Comparison of ENCODE assay signal across 8 cellular contexts in the genomic region with DNA sequence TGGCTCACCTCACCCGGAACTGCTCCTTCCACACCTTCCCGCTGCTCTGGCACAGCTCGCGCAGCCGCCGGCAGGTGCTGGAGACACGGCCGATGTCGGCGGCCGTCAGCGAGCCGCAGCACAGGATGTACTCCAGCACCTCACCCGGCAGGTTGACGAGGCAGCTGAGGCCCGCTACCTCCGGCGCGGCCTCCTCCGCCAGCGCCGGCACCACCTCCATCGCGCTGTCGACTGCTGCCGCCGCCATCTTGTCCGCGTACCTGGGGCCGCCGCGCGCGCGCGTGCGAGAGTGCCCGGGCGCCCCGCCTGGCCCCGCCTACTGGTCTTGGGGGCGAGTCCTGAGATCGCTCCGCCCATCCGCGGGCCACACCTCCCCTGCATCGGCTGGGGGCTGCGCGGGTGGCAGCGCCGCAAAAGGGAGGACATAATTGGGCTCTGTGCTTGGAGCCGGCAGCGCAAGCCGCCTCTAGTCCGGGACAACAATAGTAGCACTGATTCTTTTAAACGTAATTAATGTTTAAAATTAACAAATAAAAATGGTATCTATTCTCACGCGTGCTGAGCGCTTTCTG. TPM values are rescaled to one million over a fixed set of nuclear protein-coding genes. Genes with fewer than 3 reads are reported as not detected.
DNase-seq lines count a peak whose midpoint lies in the region; ATAC-seq and TF ChIP-seq lines count a peak whose summit lies in the region.

A gene with protein sequence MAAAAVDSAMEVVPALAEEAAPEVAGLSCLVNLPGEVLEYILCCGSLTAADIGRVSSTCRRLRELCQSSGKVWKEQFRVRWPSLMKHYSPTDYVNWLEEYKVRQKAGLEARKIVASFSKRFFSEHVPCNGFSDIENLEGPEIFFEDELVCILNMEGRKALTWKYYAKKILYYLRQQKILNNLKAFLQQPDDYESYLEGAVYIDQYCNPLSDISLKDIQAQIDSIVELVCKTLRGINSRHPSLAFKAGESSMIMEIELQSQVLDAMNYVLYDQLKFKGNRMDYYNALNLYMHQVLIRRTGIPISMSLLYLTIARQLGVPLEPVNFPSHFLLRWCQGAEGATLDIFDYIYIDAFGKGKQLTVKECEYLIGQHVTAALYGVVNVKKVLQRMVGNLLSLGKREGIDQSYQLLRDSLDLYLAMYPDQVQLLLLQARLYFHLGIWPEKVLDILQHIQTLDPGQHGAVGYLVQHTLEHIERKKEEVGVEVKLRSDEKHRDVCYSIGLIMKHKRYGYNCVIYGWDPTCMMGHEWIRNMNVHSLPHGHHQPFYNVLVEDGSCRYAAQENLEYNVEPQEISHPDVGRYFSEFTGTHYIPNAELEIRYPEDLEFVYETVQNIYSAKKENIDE (minus strand): TSS at position 261 of the 572 bp plus-strand sequence. CDS start 14 bp downstream, at position 247.

- H3K27me3 ChIP-seq in BE2C (no peaks in the 10 kb centered on the region), left lung (peaks cover 0 to 10% of the 10 kb centered on the region in 2 donors)

- TF ChIP-seq CTCF in BE2C (IDR thresholded peaks at IDR 0.05; ENCODE audit: low read depth, low read length): no peak
- no peak for TF ChIP-seq CTCF in left lung (IDR thresholded peaks at IDR 0.05)

- intact Hi-C loops in left lung (cut with DNase I): no loop called here

- no peaks in the 10 kb centered on the region for H3K9me3 ChIP-seq in BE2C
- no peaks in the 10 kb centered on the region for H3K9me3 ChIP-seq in left lung

- peak within 1 kb of the TSS; percentile 62 to 70 for H3K27ac ChIP-seq in left lung

- DNase-seq in BE2C: peak; percentile 96
- DNase-seq in GM19240 (ENCODE audit: insufficient read length, low spot score): peak; percentile 92
- peak; percentile 31 for DNase-seq in NCI-H524 treated with DMSO at 0.1 percent for 48 hours (lab: John Stamatoyannopoulos, UW)
- DNase-seq in activated CD4-positive, alpha-beta T cell treated with anti-CD3 and anti-CD28 coated beads, Interleukin-2, amount 50 U/mL, for 1 hour: peak; percentile 93
- DNase-seq in dedifferentiated amniotic fluid mesenchymal stem cell (ENCODE audit: extremely low spot score): peak; percentile 74
- DNase-seq in left lung: peak; percentile 91 to 96
- DNase-seq in stimulated activated CD4-positive, alpha-beta T cell treated with anti-CD3 and anti-CD28 coated beads, Interleukin-2, amount 100 ng/mL, for 4 hours (ENCODE audit: low read depth): peak; percentile 92

- ATAC-seq in HG03457 (IDR thresholded peaks at IDR 0.05; ENCODE audit: unreplicated experiment) (peak; percentile 82), left lung (peak; percentile 98)

- H3K36me3 ChIP-seq in BE2C (peaks cover 12% of the 10 kb centered on the region), left lung (peaks cover 0 to 12% of the 10 kb centered on the region in 2 donors)

- peak within 1 kb of the TSS; percentile 98 for H3K4me3 ChIP-seq in BE2C (ENCODE audit: low read depth, low read length)
- H3K4me3 ChIP-seq in left lung: peak within 1 kb of the TSS; percentile 46 to 77

- H3K4me1 ChIP-seq in BE2C (no peaks in the 10 kb centered on the region), left lung (peaks cover 5 to 16% of the 10 kb centered on the region in 2 donors)

RNA-seq across cellular contexts. Expression of the gene that starts here (rescaled TPM):
- 36.9 TPM for polyA plus RNA-seq in BE2C (2012; ENCODE audit: insufficient read depth, insufficient read length, low read depth)
- total RNA-seq in left lung: 10 to 100 TPM; 31.3 to 39.1 TPM

Comparison
In these comparisons a context has a peak if more than half of its experiments do, and no peak if none do; other contexts are left out.
1. Peak in every context shown above with its lines: DNase-seq, ATAC-seq, H3K4me3 ChIP-seq and H3K27ac ChIP-seq.
2. DNase-seq: peak in every context shown above with its lines; median percentile 96 in BE2C; 94 in left lung; 93 in activated CD4-positive, alpha-beta T cell treated with anti-CD3 and anti-CD28 coated beads, Interleukin-2, amount 50 U/mL, for 1 hour; 92 in GM19240; 92 in stimulated activated CD4-positive, alpha-beta T cell treated with anti-CD3 and anti-CD28 coated beads, Interleukin-2, amount 100 ng/mL, for 4 hours; 74 in dedifferentiated amniotic fluid mesenchymal stem cell; 31 in NCI-H524 treated with DMSO at 0.1 percent for 48 hours.